In genomic region chrX:122945328-122945727, GRCh38 we compare ENCODE assay signal across 35 cellular contexts.
"Had no signal": no experiment of that assay in that cellular context is flagged by ENCODE, and none has a peak within 500 bp of the region (broad histone marks: within the 10 kb centered on the region; RNA-seq: fewer than 3 reads in every experiment).

No MANE protein-coding gene starts in this region.

- H3K27me3 ChIP-seq: cardiac muscle cell, colonic mucosa, esophagus squamous epithelium, gastrocnemius medialis, hepatocyte, neutrophil, vagina had no signal

- H3K4me3 Mint-ChIP-seq: activated CD4-positive, alpha-beta memory T cell treated with anti-CD3 and anti-CD28 coated beads for 36 hours; activated CD4-positive, alpha-beta T cell treated with anti-CD3 and anti-CD28 coated beads, Interleukin-2, amount 10 ng/mL, durations not matched to agents 24 days and 14 days; activated naive CD4-positive, alpha-beta T cell treated with anti-CD3 and anti-CD28 coated beads for 36 hours; activated naive CD8-positive, alpha-beta T cell treated with anti-CD3 and anti-CD28 coated beads, Interleukin-2, amount 10 ng/mL, durations not matched to agents 7 days and 5 days; activated T-helper 1 cell treated with anti-CD3 and anti-CD28 coated beads, Interleukin-12 subunit alpha, Interleukin-12 subunit beta, Interleukin-2, Interleukin-4 antibody, amounts not matched to agents 30 ng/mL and 10 ng/mL and 1 ng/mL, durations not matched to agents 14 hours and 24 hours and 36 hours; nephron; stimulated activated effector memory CD8-positive, alpha-beta T cell treated with anti-CD3 and anti-CD28 coated beads, Interleukin-12 subunit alpha, Interleukin-12 subunit beta, amount 100 ng/mL, for 72 hours; stimulated activated naive CD8-positive, alpha-beta T cell treated with anti-CD3 and anti-CD28 coated beads, Interleukin-15, Interleukin-2, amounts not matched to agents 100 ng/mL and 50 ng/mL, for 24 hours; T-helper 1 cell treated with Interleukin-12 subunit alpha and Interleukin-12 subunit beta and Interleukin-4 antibody, amounts not matched to agents 30 μg/mL and 1 μg/mL, for 36 hours; type B pancreatic cell had no signal

- H3K27ac Mint-ChIP-seq: activated CD4-positive, alpha-beta memory T cell treated with anti-CD3 and anti-CD28 coated beads for 36 hours; activated CD4-positive, alpha-beta T cell treated with anti-CD3 and anti-CD28 coated beads, Interleukin-2, amount 10 ng/mL, durations not matched to agents 24 days and 14 days; activated naive CD4-positive, alpha-beta T cell treated with anti-CD3 and anti-CD28 coated beads for 36 hours; activated naive CD8-positive, alpha-beta T cell treated with anti-CD3 and anti-CD28 coated beads, Interleukin-2, amount 10 ng/mL, durations not matched to agents 7 days and 5 days; activated T-helper 1 cell treated with anti-CD3 and anti-CD28 coated beads, Interleukin-12 subunit alpha, Interleukin-12 subunit beta, Interleukin-2, Interleukin-4 antibody, amounts not matched to agents 30 ng/mL and 10 ng/mL and 1 ng/mL, durations not matched to agents 14 hours and 24 hours and 36 hours; nephron; stimulated activated effector memory CD8-positive, alpha-beta T cell treated with anti-CD3 and anti-CD28 coated beads, Interleukin-12 subunit alpha, Interleukin-12 subunit beta, amount 100 ng/mL, for 72 hours; stimulated activated naive CD8-positive, alpha-beta T cell treated with anti-CD3 and anti-CD28 coated beads, Interleukin-15, Interleukin-2, amounts not matched to agents 100 ng/mL and 50 ng/mL, for 24 hours; T-helper 1 cell treated with Interleukin-12 subunit alpha and Interleukin-12 subunit beta and Interleukin-4 antibody, amounts not matched to agents 30 μg/mL and 1 μg/mL, for 36 hours; type B pancreatic cell had no signal

- ATAC-seq: gastrocnemius medialis; left cardiac atrium; sciatic nerve; stimulated activated effector memory CD8-positive, alpha-beta T cell treated with anti-CD3 and anti-CD28 coated beads, Interleukin-12 subunit alpha, Interleukin-12 subunit beta, amount 100 ng/mL, for 72 hours had no signal

- H2AFZ ChIP-seq: hepatocyte had no signal

- H3K79me2 ChIP-seq: hepatocyte had no signal

- H3K4me1 Mint-ChIP-seq: activated CD4-positive, alpha-beta T cell treated with anti-CD3 and anti-CD28 coated beads, Interleukin-2, amount 10 ng/mL, durations not matched to agents 24 days and 14 days; activated naive CD8-positive, alpha-beta T cell treated with anti-CD3 and anti-CD28 coated beads, Interleukin-2, amount 10 ng/mL, durations not matched to agents 7 days and 5 days; nephron; stimulated activated effector memory CD8-positive, alpha-beta T cell treated with anti-CD3 and anti-CD28 coated beads, Interleukin-12 subunit alpha, Interleukin-12 subunit beta, amount 100 ng/mL, for 72 hours had no signal

- H3K27me3 Mint-ChIP-seq: activated CD4-positive, alpha-beta memory T cell treated with anti-CD3 and anti-CD28 coated beads for 36 hours; activated CD4-positive, alpha-beta T cell treated with anti-CD3 and anti-CD28 coated beads, Interleukin-2, amount 10 ng/mL, durations not matched to agents 24 days and 14 days; activated naive CD8-positive, alpha-beta T cell treated with anti-CD3 and anti-CD28 coated beads, Interleukin-2, amount 10 ng/mL, durations not matched to agents 7 days and 5 days; stimulated activated naive CD8-positive, alpha-beta T cell treated with anti-CD3 and anti-CD28 coated beads, Interleukin-15, Interleukin-2, amounts not matched to agents 100 ng/mL and 50 ng/mL, for 24 hours; type B pancreatic cell had no signal

- H3K9me3 ChIP-seq: colonic mucosa, esophagus squamous epithelium, gastrocnemius medialis, neutrophil, prostate gland, vagina had no signal

- H3K9me3 Mint-ChIP-seq: activated CD4-positive, alpha-beta memory T cell treated with anti-CD3 and anti-CD28 coated beads for 36 hours; activated CD4-positive, alpha-beta T cell treated with anti-CD3 and anti-CD28 coated beads, Interleukin-2, amount 10 ng/mL, durations not matched to agents 24 days and 14 days; activated naive CD8-positive, alpha-beta T cell treated with anti-CD3 and anti-CD28 coated beads, Interleukin-2, amount 10 ng/mL, durations not matched to agents 7 days and 5 days; activated T-helper 1 cell treated with anti-CD3 and anti-CD28 coated beads, Interleukin-12 subunit alpha, Interleukin-12 subunit beta, Interleukin-2, Interleukin-4 antibody, amounts not matched to agents 30 ng/mL and 10 ng/mL and 1 ng/mL, durations not matched to agents 14 hours and 24 hours and 36 hours; stimulated activated naive CD8-positive, alpha-beta T cell treated with anti-CD3 and anti-CD28 coated beads, Interleukin-15, Interleukin-2, amounts not matched to agents 100 ng/mL and 50 ng/mL, for 24 hours; T-helper 1 cell treated with Interleukin-12 subunit alpha and Interleukin-12 subunit beta and Interleukin-4 antibody, amounts not matched to agents 30 μg/mL and 1 μg/mL, for 36 hours; type B pancreatic cell had no signal

- H3K36me3 ChIP-seq: cardiac muscle cell, colonic mucosa, esophagus squamous epithelium, gastrocnemius medialis, neutrophil, prostate gland, vagina had no signal

- H3K4me3 ChIP-seq: cardiac muscle cell, colonic mucosa, esophagus squamous epithelium, gastrocnemius medialis, hepatocyte, prostate gland, vagina had no signal

- H3K27ac ChIP-seq: cardiac muscle cell, colonic mucosa, epithelial cell of prostate, esophagus squamous epithelium, gastrocnemius medialis, hepatocyte, neutrophil, prostate gland, vagina had no signal

- H3K4me2 ChIP-seq: hepatocyte had no signal

- H3K4me1 ChIP-seq: colonic mucosa, esophagus squamous epithelium, gastrocnemius medialis, prostate gland, vagina had no signal

- FAIRE-seq: endometrium, keratinocyte, small intestine had no signal

- DNase-seq: activated CD4-positive, alpha-beta memory T cell treated with anti-CD3 and anti-CD28 coated beads for 36 hours; activated CD4-positive, alpha-beta T cell treated with anti-CD3 and anti-CD28 coated beads, Interleukin-2, amount 10 ng/mL, durations not matched to agents 24 days and 14 days; activated CD4-positive, CD25-positive, alpha-beta regulatory T cell treated with anti-CD3 and anti-CD28 coated beads, Interleukin-2, amount 50 U/mL, for 72 hours; activated CD8-positive, alpha-beta memory T cell treated with anti-CD3 and anti-CD28 coated beads, Interleukin-2, amount 50 U/mL, for 4 hours; activated effector memory CD4-positive, alpha-beta T cell treated with anti-CD3 and anti-CD28 coated beads, Interleukin-2, amount 50 U/mL, for 16 hours; activated naive CD4-positive, alpha-beta T cell treated with anti-CD3 and anti-CD28 coated beads for 36 hours; activated naive CD8-positive, alpha-beta T cell treated with anti-CD3 and anti-CD28 coated beads, Interleukin-2, amount 10 ng/mL, durations not matched to agents 7 days and 5 days; activated T-cell treated with anti-CD3 and anti-CD28 coated beads, Interleukin-2, amount 50 U/mL, for 1 hour; amniotic stem cell; cerebellar nuclear complex; colonic mucosa; effector CD8-positive, alpha-beta T cell; esophagus squamous epithelium; gastrocnemius medialis; left cardiac atrium; mammary epithelial cell; retina; small intestine; stimulated activated CD4-positive, alpha-beta T cell treated with anti-CD3 and anti-CD28 coated beads, Interleukin-4, amount 100 ng/mL, for 24 hours; T-helper 9 cell had no signal

- H3K36me3 Mint-ChIP-seq: activated CD4-positive, alpha-beta memory T cell treated with anti-CD3 and anti-CD28 coated beads for 36 hours; activated naive CD8-positive, alpha-beta T cell treated with anti-CD3 and anti-CD28 coated beads, Interleukin-2, amount 10 ng/mL, durations not matched to agents 7 days and 5 days; stimulated activated effector memory CD8-positive, alpha-beta T cell treated with anti-CD3 and anti-CD28 coated beads, Interleukin-12 subunit alpha, Interleukin-12 subunit beta, amount 100 ng/mL, for 72 hours; type B pancreatic cell had no signal
